In the genomic region with DNA sequence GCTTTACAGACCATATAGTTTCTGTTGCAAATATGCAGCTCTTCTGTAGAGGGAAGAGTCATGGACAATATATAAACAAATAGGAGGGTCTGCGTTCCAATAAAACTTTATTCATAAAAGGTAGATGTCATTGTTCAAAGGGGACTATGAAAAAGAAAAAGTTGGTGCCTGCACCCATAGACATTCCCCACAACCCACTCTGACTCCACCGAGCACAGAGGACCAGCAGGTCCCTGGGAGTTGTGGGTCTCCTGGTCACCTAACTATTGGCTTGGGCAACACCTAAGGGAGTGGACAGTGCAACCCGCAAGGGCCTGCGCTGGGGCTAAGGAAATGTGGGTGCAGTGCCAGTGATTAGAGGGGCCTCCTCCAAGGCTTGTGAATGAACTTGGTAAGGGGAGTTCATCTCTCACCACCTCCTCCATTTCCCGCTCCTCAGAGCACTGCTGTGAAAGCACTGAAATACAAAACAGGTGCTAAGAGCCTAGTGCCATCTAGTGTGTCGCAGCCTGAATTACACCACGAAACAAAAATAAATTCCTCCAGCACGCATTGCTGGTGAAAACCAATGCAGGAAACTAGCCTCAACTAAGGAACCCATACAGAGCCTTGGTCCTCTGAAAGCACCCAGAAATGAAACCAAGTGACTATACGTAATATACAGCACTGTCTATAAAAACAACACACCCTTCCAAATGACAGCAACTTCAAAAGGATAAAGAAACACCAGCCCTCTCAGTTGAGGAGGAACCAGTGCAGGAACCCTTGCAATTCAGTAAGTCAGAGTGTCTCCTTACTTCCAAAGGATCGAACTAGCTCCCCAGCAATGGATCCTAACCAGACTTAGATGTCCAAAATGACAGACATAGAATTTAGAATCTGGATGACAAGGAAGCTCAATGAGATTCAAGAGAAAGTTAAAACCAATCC, we compare ENCODE assay signal across 8 cellular contexts.
DNase-seq lines count a peak whose midpoint lies in the region; ATAC-seq and TF ChIP-seq lines count a peak whose summit lies in the region.

No MANE protein-coding gene starts in this region.

- H3K4me1 Mint-ChIP-seq in endothelial cell (ENCODE audit: unreplicated experiment): no peaks in the 10 kb centered on the region

- no peaks in the 10 kb centered on the region for H3K9me3 Mint-ChIP-seq in endothelial cell (ENCODE audit: unreplicated experiment)

- 0 out of 2 replicates have a peak overlapping the region, but pooled peaks have one; percentile 28 for H2AFZ ChIP-seq in OCI-LY3 (ENCODE audit: low read depth, low read length)

- H3K4me3 Mint-ChIP-seq in endothelial cell (ENCODE audit: unreplicated experiment): no peak overlapping the region

- H3K9me3 ChIP-seq in OCI-LY3 (ENCODE audit: insufficient read depth, low read length) (no peaks in the 10 kb centered on the region), tibial artery (peaks cover 0 to 5% (median 0%) of the 10 kb centered on the region in 3 donors), vagina (no peaks in the 10 kb centered on the region)

- H3K9ac ChIP-seq in OCI-LY3 (ENCODE audit: low read length): no peak overlapping the region

- no peaks in the 10 kb centered on the region for H3K36me3 Mint-ChIP-seq in endothelial cell (ENCODE audit: low read depth, unreplicated experiment)

- no peaks in the 10 kb centered on the region for H4K20me1 ChIP-seq in OCI-LY3 (ENCODE audit: insufficient read depth, low read length)

- H3K27me3 ChIP-seq in OCI-LY3 (ENCODE audit: low read depth, low read length) (peaks cover 26% of the 10 kb centered on the region), tibial artery (no peaks in the 10 kb centered on the region), vagina (no peaks in the 10 kb centered on the region)

- no peaks in the 10 kb centered on the region for H3K79me2 ChIP-seq in OCI-LY3 (ENCODE audit: low read length)

- H3K4me2 ChIP-seq in OCI-LY3 (ENCODE audit: low read length): peak overlapping the region; percentile 28

- H3K27ac ChIP-seq in OCI-LY3 (ENCODE audit: low read length) (no peak overlapping the region), tibial artery (peak overlapping the region; percentile 46 to 48), vagina (no peak overlapping the region)

- intact Hi-C loops in tibial artery (cut with DNase I; ENCODE audit: low total_unique reads) (no loop called here), vagina (cut with DNase I) (no loop called here)

- H3K4me1 ChIP-seq in OCI-LY3 (ENCODE audit: low read length): no peaks in the 10 kb centered on the region; the same call in 1 of the 2 replicates
- H3K4me1 ChIP-seq in tibial artery: peaks cover 0 to 5% (median 0%) of the 10 kb centered on the region in 4 donors
- H3K4me1 ChIP-seq in vagina: no peaks in the 10 kb centered on the region

- TF ChIP-seq CTCF in OCI-LY3 (IDR thresholded peaks at IDR 0.05; ENCODE audit: low read depth, low read length) (peak; percentile 80), endothelial cell (IDR thresholded peaks at IDR 0.05; ENCODE audit: unreplicated experiment) (peak; percentile 80), tibial artery (IDR thresholded peaks at IDR 0.05) (no peak), vagina (IDR thresholded peaks at IDR 0.05) (peak in 1 of 3 experiments; percentile 11)

- no peak for TF ChIP-seq POLR2A in vagina (IDR thresholded peaks at IDR 0.05)

- H3K27me3 Mint-ChIP-seq in endothelial cell (ENCODE audit: unreplicated experiment): no peaks in the 10 kb centered on the region

- no peak overlapping the region for H3K27ac Mint-ChIP-seq in endothelial cell (ENCODE audit: unreplicated experiment)

- peak; percentile 17 for DNase-seq in NCI-H1105 treated with DMSO at 0.1 percent for 48 hours (lab: John Stamatoyannopoulos, UW)
- no peak for DNase-seq in NCI-H1105 (lab: John Stamatoyannopoulos, UW)
- peak; percentile 49 for DNase-seq in endothelial cell (ENCODE audit: low spot score)
- DNase-seq in tibial artery: no peak
- no peak for DNase-seq in vagina (ENCODE audit: extremely low spot score in 2 of 2)
- no peak for DNase-seq in stimulated activated CD4-positive, alpha-beta T cell treated with anti-CD3 and anti-CD28 coated beads, Interleukin-2, amount 100 ng/mL, for 48 hours

- ATAC-seq in HG02623 (IDR thresholded peaks at IDR 0.05; ENCODE audit: unreplicated experiment): peak; percentile 68

- no peaks in the 10 kb centered on the region for H3K36me3 ChIP-seq in OCI-LY3 (replicated peaks; ENCODE audit: low read depth, low read length)
- no peaks in the 10 kb centered on the region for H3K36me3 ChIP-seq in tibial artery
- H3K36me3 ChIP-seq in vagina: no peaks in the 10 kb centered on the region

- no peak overlapping the region for H3K4me3 ChIP-seq in OCI-LY3 (ENCODE audit: low read length)
- no peak overlapping the region for H3K4me3 ChIP-seq in tibial artery
- no peak overlapping the region for H3K4me3 ChIP-seq in vagina

Comparison
In these comparisons a context has a peak if more than half of its experiments do, and no peak if none do; other contexts are left out.
1. DNase-seq: peak in NCI-H1105 treated with DMSO at 0.1 percent for 48 hours (single experiment) and endothelial cell (single experiment); none in NCI-H1105 (single experiment), tibial artery (0 of 2), vagina (0 of 2) and stimulated activated CD4-positive, alpha-beta T cell treated with anti-CD3 and anti-CD28 coated beads, Interleukin-2, amount 100 ng/mL, for 48 hours (0 of 2).
2. H3K27ac ChIP-seq: peak in tibial artery (2 of 2); none in OCI-LY3 (single experiment) and vagina (single experiment).
3. CTCF ChIP-seq: peak in OCI-LY3 (single experiment) and endothelial cell (single experiment); none in tibial artery (0 of 2).